ENCODE assay signal across 11 cellular contexts in genomic region chr9:37424204-37424685, GRCh38. TPM values are rescaled to one million over a fixed set of nuclear protein-coding genes. Genes with fewer than 3 reads are reported as not detected.
DNase-seq lines count a peak whose midpoint lies in the region; ATAC-seq and TF ChIP-seq lines count a peak whose summit lies in the region.
"Had no signal": no experiment of that assay in that cellular context is flagged by ENCODE, and none has a peak within 500 bp of the region (broad histone marks: within the 10 kb centered on the region; RNA-seq: fewer than 3 reads in every experiment).

No MANE protein-coding gene starts in this region.

- ATAC-seq in PC-3: no peak
- ATAC-seq in GM21381 (IDR thresholded peaks at IDR 0.05; ENCODE audit: unreplicated experiment): no peak
- ATAC-seq in GM19351 (IDR thresholded peaks at IDR 0.05; ENCODE audit: unreplicated experiment): no peak
- ATAC-seq: activated naive CD4-positive, alpha-beta T cell treated with anti-CD3 and anti-CD28 coated beads, Interleukin-2, amount 50 U/mL, for 72 hours; gastrocnemius medialis had no signal

- peak overlapping the region; percentile 72 for H3K18ac ChIP-seq in neuronal stem cell (ENCODE audit: low read length)

- no peak overlapping the region for H2BK15ac ChIP-seq in neuronal stem cell (ENCODE audit: low read length)

- H2AFZ ChIP-seq in PC-3 (ENCODE audit: low read length) (no peak overlapping the region), neuronal stem cell (ENCODE audit: low read length) (no peak overlapping the region)

- no peaks in the 10 kb centered on the region for H3K27me3 ChIP-seq in GM06990 (replicated peaks; ENCODE audit: control insufficient read depth, insufficient read depth, low read length)
- H3K27me3 ChIP-seq in PC-3 (ENCODE audit: low read length): no peaks in the 10 kb centered on the region
- no peaks in the 10 kb centered on the region for H3K27me3 ChIP-seq in endodermal cell (ENCODE audit: control insufficient read depth, insufficient read depth, low read length, poor library complexity, severe bottlenecking)
- H3K27me3 ChIP-seq in neuronal stem cell (ENCODE audit: control insufficient read depth in 3 of 3, insufficient read depth in 3 of 3, low read depth in 1 of 3, low read length in 3 of 3): no peaks in the 10 kb centered on the region
- no peaks in the 10 kb centered on the region for H3K27me3 ChIP-seq in transverse colon
- H3K27me3 ChIP-seq: gastrocnemius medialis had no signal

- H2AK5ac ChIP-seq in neuronal stem cell (ENCODE audit: low read depth, low read length): peak overlapping the region; percentile 90

- H3K36me3 ChIP-seq in GM06990 (ENCODE audit: control insufficient read depth, insufficient read depth, low read length) (peaks cover 31% of the 10 kb centered on the region), PC-3 (ENCODE audit: low read depth, low read length) (no peaks in the 10 kb centered on the region; the same call in 1 of the 2 replicates), endodermal cell (ENCODE audit: control insufficient read depth, insufficient read depth, low read length) (peaks cover 40% of the 10 kb centered on the region), neuronal stem cell (replicated peaks in 1 of 2; ENCODE audit: control insufficient read depth in 2 of 2, insufficient read depth in 2 of 2, low read length in 2 of 2) (peaks cover 23 to 58% of the 10 kb centered on the region in 2 donors), transverse colon (peaks cover 0 to 21% (median 6%) of the 10 kb centered on the region in 4 donors)

- peak overlapping the region; percentile 11 for H3K23ac ChIP-seq in neuronal stem cell (ENCODE audit: low read depth, low read length, poor library complexity)

- H2BK12ac ChIP-seq in neuronal stem cell (ENCODE audit: low read length): peak overlapping the region; percentile 32

- CTCF ChIA-PET in PC-3 (lab: Charles Lee): no interaction called here

- intact Hi-C loops in PC-3 (cut with micrococcal nuclease) (no loop called here), transverse colon (cut with DNase I; ENCODE audit: low total_unique reads) (loop anchor here (2.0 kb wide), 1 partner anchor 39 kb away; no protein-coding TSS in a partner anchor)

- peak overlapping the region; percentile 93 for H3K4me3 ChIP-seq in GM06990 (replicated peaks; ENCODE audit: low read depth, low read length)
- H3K4me3 ChIP-seq in PC-3 (ENCODE audit: low read length): peak overlapping the region; percentile 89; the same call in 1 of the 2 replicates
- H3K4me3 ChIP-seq in endodermal cell (ENCODE audit: low read length): peak overlapping the region; percentile 89
- peak overlapping the region in 1 of 2 donors; percentile 98 for H3K4me3 ChIP-seq in neuronal stem cell (ENCODE audit: low read length in 2 of 2)
- H3K4me3 ChIP-seq in transverse colon: no peak overlapping the region

- no peaks in the 10 kb centered on the region for H3F3A ChIP-seq in PC-3 (ENCODE audit: low read length, unreplicated experiment)

- H2BK120ac ChIP-seq in neuronal stem cell (ENCODE audit: low read depth, low read length): no peak overlapping the region

- H3K9me2 ChIP-seq in PC-3 (replicated peaks; ENCODE audit: low read length): no peaks in the 10 kb centered on the region

- peak overlapping the region; percentile 16 for H2BK5ac ChIP-seq in neuronal stem cell (ENCODE audit: low read length)

- H3K9ac ChIP-seq in PC-3 (ENCODE audit: low read length): no peak overlapping the region
- H3K9ac ChIP-seq in endodermal cell (ENCODE audit: extremely low read depth, low read length, poor library complexity, severe bottlenecking): no peak overlapping the region
- peak overlapping the region; percentile 80 for H3K9ac ChIP-seq in neuronal stem cell (ENCODE audit: low read depth, low read length, poor library complexity)

- H4K20me1 ChIP-seq in PC-3 (ENCODE audit: low read length): no peaks in the 10 kb centered on the region

- no peak for DNase-seq in GM06990 (ENCODE audit: extremely low read depth, insufficient read length)
- DNase-seq in PC-3: no peak
- DNase-seq in endodermal cell: no peak
- DNase-seq in neuronal stem cell (ENCODE audit: low spot score): no peak
- no peak for DNase-seq in hippocampal formation (lab: John Stamatoyannopoulos, UW)
- no peak for DNase-seq in transverse colon
- DNase-seq: NCI-H2171 treated with DMSO at 0.1 percent for 48 hours had no signal

- H4K8ac ChIP-seq in neuronal stem cell (ENCODE audit: low read depth, low read length): peak overlapping the region; percentile 68

- WGBS in endodermal cell (ENCODE audit: insufficient coverage in 1 of 2, insufficient read length in 1 of 2), 2 experiments: 73 to 84% methylated on average over 4 to 8 of the region's 8 CpGs
- WGBS in neuronal stem cell (ENCODE audit: extremely low coverage in 2 of 2, insufficient read length in 2 of 2, insufficient replicate concordance in 1 of 2), 2 donors: no CpG with 5 or more reads among the region's 8 CpGs
- WGBS in transverse colon (ENCODE audit: low coverage in 1 of 2), 2 donors: 78% methylated on average over 8 of the region's 8 CpGs; no CpG with 5 or more reads in 1 of the 2 donors

- TF ChIP-seq CTCF in GM06990 (IDR thresholded peaks at IDR 0.05; ENCODE audit: insufficient read depth, low read length, poor library complexity, severe bottlenecking) (no peak), PC-3 (conservative IDR thresholded peaks at IDR 0.05; ENCODE audit: low read depth, low read length) (no peak), endodermal cell (conservative IDR thresholded peaks at IDR 0.05) (no peak), transverse colon (IDR thresholded peaks at IDR 0.05) (no peak)

- H3K79me2 ChIP-seq in PC-3 (ENCODE audit: low read length): peaks cover 30% of the 10 kb centered on the region

- no peak overlapping the region for H4K91ac ChIP-seq in neuronal stem cell (ENCODE audit: low read depth, low read length, poor library complexity)

- TF ChIP-seq EP300 in transverse colon (IDR thresholded peaks at IDR 0.05; ENCODE audit: low read depth): no peak

- peak overlapping the region; percentile 40 for H3K4ac ChIP-seq in neuronal stem cell (ENCODE audit: low read length)

- no peak overlapping the region for H3K27ac Mint-ChIP-seq in endodermal cell

- no peaks in the 10 kb centered on the region for H3K9me3 Mint-ChIP-seq in endodermal cell
- H3K9me3 Mint-ChIP-seq: activated naive CD4-positive, alpha-beta T cell treated with anti-CD3 and anti-CD28 coated beads, Interleukin-2, amount 50 U/mL, for 72 hours had no signal

- no TSS peak for BruUV-seq in PC-3 (replicated peaks; lab: Mats Ljungman, UMichigan)

- H3K27ac ChIP-seq in PC-3 (ENCODE audit: low read length): no peak overlapping the region
- H3K27ac ChIP-seq in endodermal cell (ENCODE audit: low read depth, low read length): no peak overlapping the region
- peak overlapping the region; percentile 21 for H3K27ac ChIP-seq in neuronal stem cell (replicated peaks; ENCODE audit: low read length)
- H3K27ac ChIP-seq in transverse colon: no peak overlapping the region

- in situ Hi-C loops in transverse colon (cut with MboI; ENCODE audit: low pct_ligation_motif_present in 1 of 4, low pct_unique_long_range_greater_than_20kb in 1 of 4, low sequenced_read_pairs in 3 of 4): no loop called here

- TF ChIP-seq POLR2A in transverse colon (IDR thresholded peaks at IDR 0.05): no peak

- peaks cover 6% of the 10 kb centered on the region for H3K4me1 Mint-ChIP-seq in endodermal cell

- H3K4me2 ChIP-seq in PC-3 (ENCODE audit: low read length): peak overlapping the region; percentile 88
- no peak overlapping the region for H3K4me2 ChIP-seq in neuronal stem cell (ENCODE audit: insufficient read depth, low read length, poor library complexity, severe bottlenecking)

- H3K4me1 ChIP-seq in PC-3 (ENCODE audit: insufficient read depth, low read length): peaks cover 16% of the 10 kb centered on the region
- no peaks in the 10 kb centered on the region for H3K4me1 ChIP-seq in endodermal cell (ENCODE audit: control insufficient read depth, insufficient read depth, low read length)
- peaks cover 4 to 20% of the 10 kb centered on the region in 2 donors for H3K4me1 ChIP-seq in neuronal stem cell (ENCODE audit: control insufficient read depth in 2 of 2, insufficient read depth in 1 of 2, low read depth in 1 of 2, low read length in 2 of 2)
- peaks cover 10 to 28% (median 23%) of the 10 kb centered on the region in 4 donors for H3K4me1 ChIP-seq in transverse colon

- no peaks in the 10 kb centered on the region for H3K9me3 ChIP-seq in PC-3 (ENCODE audit: low read length)
- H3K9me3 ChIP-seq in endodermal cell (ENCODE audit: control insufficient read depth, low read length): no peaks in the 10 kb centered on the region
- H3K9me3 ChIP-seq in neuronal stem cell (replicated peaks in 1 of 2; ENCODE audit: control insufficient read depth in 2 of 2, insufficient read depth in 1 of 2, low read depth in 1 of 2, low read length in 2 of 2): no peaks in the 10 kb centered on the region
- no peaks in the 10 kb centered on the region for H3K9me3 ChIP-seq in transverse colon
- H3K9me3 ChIP-seq: gastrocnemius medialis had no signal

- H3K36me3 Mint-ChIP-seq in endodermal cell (ENCODE audit: low read depth): peaks cover 30% of the 10 kb centered on the region

- peak overlapping the region; percentile 93 for H3K4me3 Mint-ChIP-seq in endodermal cell

- peaks cover 15% of the 10 kb centered on the region for H3K79me1 ChIP-seq in neuronal stem cell (ENCODE audit: low read depth, low read length)

- H3K14ac ChIP-seq in neuronal stem cell (ENCODE audit: low read length): peak overlapping the region; percentile 14

- no peaks in the 10 kb centered on the region for H3K27me3 Mint-ChIP-seq in endodermal cell (ENCODE audit: insufficient read depth)

- POLR2A ChIA-PET in PC-3 (lab: Charles Lee; ENCODE audit: unreplicated experiment): no interaction called here

RNA-seq across cellular contexts. Expression of gene GRHPR, which starts 1.7 kb away (rescaled TPM):
- total RNA-seq in PC-3 (2014; rRNA removed): 75.3 and 84.1 TPM in 2 replicates
- total RNA-seq in endodermal cell: 100 to 1,000 TPM; 105 to 128 TPM
- 105 TPM for polyA plus RNA-seq in endodermal cell (2013, experiment 1 of 2)
- 92.7 TPM for polyA plus RNA-seq in endodermal cell (2013, experiment 2 of 2)
- polyA plus RNA-seq in neuronal stem cell (2013, experiment 1 of 2): 139 TPM
- polyA plus RNA-seq in neuronal stem cell (2013, experiment 2 of 2): 138 TPM
- total RNA-seq in transverse colon: 100 to 1,000 TPM in 3 of 4 donors, 10 to 100 TPM in 1; 48.6 to 131 (median 104) TPM

RNA-seq across cellular contexts. Expression of gene ZBTB5, which starts 41.0 kb away (rescaled TPM):
- total RNA-seq in PC-3 (2014; rRNA removed) (5.8 and 6.4 TPM in 2 replicates), endodermal cell (10 to 100 TPM; 12.5 to 19.4 TPM), transverse colon (10 to 100 TPM in 3 of 4 donors, 1 to 10 TPM in 1; 3.2 to 14.6 (median 12.8) TPM)
- 26.2 TPM for polyA plus RNA-seq in endodermal cell (2013, experiment 1 of 2)
- 25.8 TPM for polyA plus RNA-seq in endodermal cell (2013, experiment 2 of 2)
- 19.2 TPM for polyA plus RNA-seq in neuronal stem cell (2013, experiment 1 of 2)
- polyA plus RNA-seq in neuronal stem cell (2013, experiment 2 of 2): 19.2 TPM

Comparison
In these comparisons a context has a peak if more than half of its experiments do, and no peak if none do; other contexts are left out.
1. H3K4me3 ChIP-seq: peak in GM06990 (single experiment), PC-3 (single experiment) and endodermal cell (single experiment); none in transverse colon (0 of 4).